In genomic region chr6:118930680-118931079, GRCh38 we compare ENCODE assay signal across 17 cellular contexts.
"Had no signal": no experiment of that assay in that cellular context is flagged by ENCODE, and none has a peak within 500 bp of the region (broad histone marks: within the 10 kb centered on the region; RNA-seq: fewer than 3 reads in every experiment).

No MANE protein-coding gene starts in this region.

- H2AFZ ChIP-seq: hepatocyte had no signal

- H3K27me3 ChIP-seq: hepatocyte, left lung, pancreas, tibial artery had no signal

- H3K4me2 ChIP-seq: hepatocyte had no signal

- ATAC-seq: activated CD8-positive, alpha-beta T cell treated with anti-CD3 and anti-CD28 coated beads, Interleukin-2, amount 10 ng/mL, durations not matched to agents 7 days and 5 days; left lung; naive thymus-derived CD4-positive, alpha-beta T cell; pancreas; stimulated activated naive B cell treated with anti-CD40 and anti-IgM and Interleukin-4, amounts not matched to agents 10 μg/mL and 1 μg/mL and 100 μg/mL, for 72 hours had no signal

- DNase-seq: activated CD4-positive, alpha-beta T cell treated with anti-CD3 and anti-CD28 coated beads, Interleukin-2, amount 10 ng/mL, durations not matched to agents 24 days and 14 days; activated CD4-positive, CD25-positive, alpha-beta regulatory T cell; activated CD8-positive, alpha-beta memory T cell treated with anti-CD3 and anti-CD28 coated beads, Interleukin-2, amount 50 U/mL, for 4 hours; activated CD8-positive, alpha-beta T cell treated with anti-CD3 and anti-CD28 coated beads, Interleukin-2, amount 10 ng/mL, durations not matched to agents 7 days and 5 days; activated effector memory CD4-positive, alpha-beta T cell treated with anti-CD3 and anti-CD28 coated beads, Interleukin-2, amount 50 U/mL, for 16 hours; activated T-cell treated with anti-CD3 and anti-CD28 coated beads, Interleukin-2, amount 50 U/mL, for 48 hours; amniotic stem cell; effector memory CD4-positive, alpha-beta T cell; kidney; left lung; mammary epithelial cell; naive thymus-derived CD4-positive, alpha-beta T cell; pancreas; stimulated activated CD4-positive, alpha-beta T cell treated with anti-CD3 and anti-CD28 coated beads, Interleukin-4, amount 100 ng/mL, for 1 hour; stimulated activated naive B cell treated with anti-CD40 and anti-IgM and Interleukin-4, amounts not matched to agents 10 μg/mL and 1 μg/mL and 100 μg/mL, for 72 hours; tibial artery had no signal

- H3K4me3 ChIP-seq: hepatocyte, left lung, pancreas, tibial artery had no signal

- H3K27ac ChIP-seq: hepatocyte, left lung, pancreas, tibial artery had no signal

- H3K9me3 ChIP-seq: left lung, pancreas, tibial artery had no signal
